Comparison of ENCODE assay signal across 1 cellular context in the genomic region with DNA sequence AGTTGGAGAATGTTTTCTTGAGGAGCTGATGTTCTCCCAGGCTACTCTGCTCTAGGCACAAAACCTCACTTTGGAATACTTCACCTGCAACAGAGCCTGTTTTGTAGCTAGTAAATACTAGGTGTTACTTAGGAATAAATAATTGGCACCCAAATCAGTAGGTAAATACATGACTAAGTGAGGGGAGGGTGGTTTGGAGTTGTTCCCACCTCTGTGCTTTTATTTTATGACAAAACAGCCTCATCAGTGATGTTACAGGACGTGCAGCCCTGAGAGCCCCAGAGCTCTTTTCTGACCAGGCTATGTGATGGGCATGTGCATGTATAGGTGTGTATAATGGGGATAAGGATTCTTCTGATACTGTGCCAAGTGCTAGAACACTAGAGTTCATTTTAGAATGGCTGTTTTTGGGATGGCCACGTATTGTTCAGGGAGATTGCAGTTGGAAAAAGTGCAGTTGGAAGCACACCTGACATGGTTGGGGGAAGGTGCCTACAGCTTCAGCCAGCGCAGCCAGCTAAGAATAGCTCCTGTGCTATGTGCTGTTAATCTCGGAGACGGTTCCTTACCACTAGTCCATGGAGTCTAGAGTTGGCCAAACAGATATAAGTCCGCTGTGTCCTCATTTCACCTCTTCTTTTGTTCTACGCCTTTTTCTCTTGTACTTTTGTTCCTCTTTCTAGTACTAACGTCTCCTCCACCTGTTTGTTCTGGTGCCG.
TF ChIP-seq lines count a peak whose summit lies in the region.

No MANE protein-coding gene starts in this region.

TF ChIP-seq in IMR-90, 13 proteins besides CTCF, POLR2A, EP300 and RAD21 (continued from another document):
- TF ChIP-seq, protein P1, sequence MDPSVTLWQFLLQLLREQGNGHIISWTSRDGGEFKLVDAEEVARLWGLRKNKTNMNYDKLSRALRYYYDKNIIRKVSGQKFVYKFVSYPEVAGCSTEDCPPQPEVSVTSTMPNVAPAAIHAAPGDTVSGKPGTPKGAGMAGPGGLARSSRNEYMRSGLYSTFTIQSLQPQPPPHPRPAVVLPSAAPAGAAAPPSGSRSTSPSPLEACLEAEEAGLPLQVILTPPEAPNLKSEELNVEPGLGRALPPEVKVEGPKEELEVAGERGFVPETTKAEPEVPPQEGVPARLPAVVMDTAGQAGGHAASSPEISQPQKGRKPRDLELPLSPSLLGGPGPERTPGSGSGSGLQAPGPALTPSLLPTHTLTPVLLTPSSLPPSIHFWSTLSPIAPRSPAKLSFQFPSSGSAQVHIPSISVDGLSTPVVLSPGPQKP (IDR thresholded peaks at IDR 0.05; ENCODE audit: borderline replicate concordance, low read depth, low read length), result no peak
- no peak for TF ChIP-seq MXI1 (IDR thresholded peaks at IDR 0.05; ENCODE audit: borderline replicate concordance, low read depth, low read length)
- TF ChIP-seq MAZ (IDR thresholded peaks at IDR 0.05; ENCODE audit: borderline replicate concordance, low read depth, low read length), result no peak
- TF ChIP-seq CEBPB (IDR thresholded peaks at IDR 0.05; ENCODE audit: low read depth, low read length), result no peak
